Comparison of ENCODE assay signal across 17 cellular contexts in the genomic region with DNA sequence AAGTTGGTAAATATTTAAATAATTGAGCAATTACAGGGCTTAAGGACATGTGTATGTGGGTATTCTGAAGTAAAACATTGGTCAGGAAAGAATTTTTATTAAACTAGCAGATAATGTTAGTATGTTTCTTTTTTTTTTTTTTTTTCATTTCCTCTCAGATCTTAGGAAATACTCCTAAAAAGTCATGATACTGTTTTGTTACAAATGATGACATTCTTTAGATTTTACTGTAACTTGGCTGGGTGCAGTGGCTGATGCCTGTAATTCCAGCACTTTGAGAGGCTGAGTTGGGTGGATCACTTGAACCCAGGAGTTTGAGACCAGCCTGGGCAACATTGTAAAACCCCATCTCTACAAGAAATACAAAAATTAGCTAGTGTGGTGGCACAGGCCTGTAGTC. TPM values are rescaled to one million over a fixed set of nuclear protein-coding genes. Genes with fewer than 3 reads are reported as not detected.
A peak's percentile ranks its signal among the peaks of the same experiment; 100 is the strongest.
DNase-seq lines count a peak whose midpoint lies in the region; ATAC-seq and TF ChIP-seq lines count a peak whose summit lies in the region.
"Had no signal": no experiment of that assay in that cellular context is flagged by ENCODE, and none has a peak within 500 bp of the region (broad histone marks: within the 10 kb centered on the region; RNA-seq: fewer than 3 reads in every experiment).

No MANE protein-coding gene starts in this region.

- no peaks in the 10 kb centered on the region for H3K9me3 ChIP-seq in adipocyte (ENCODE audit: control insufficient read depth, low read length)

- no peaks in the 10 kb centered on the region for H3K27me3 Mint-ChIP-seq in glutamatergic neuron (ENCODE audit: unreplicated experiment)
- H3K27me3 Mint-ChIP-seq: IgD-negative memory B cell had no signal

- no peaks in the 10 kb centered on the region for H3K4me1 Mint-ChIP-seq in glutamatergic neuron (ENCODE audit: low read depth, unreplicated experiment)
- H3K4me1 Mint-ChIP-seq: CD14-positive monocyte had no signal

- H3K27ac Mint-ChIP-seq in glutamatergic neuron (ENCODE audit: unreplicated experiment): no peak overlapping the region
- H3K27ac Mint-ChIP-seq: CD8-positive, alpha-beta T cell had no signal

- no peak for TF ChIP-seq CTCF in AG10803 (conservative IDR thresholded peaks at IDR 0.05; ENCODE audit: low read length)
- TF ChIP-seq CTCF in fibroblast of the aortic adventitia (IDR thresholded peaks at IDR 0.05; ENCODE audit: insufficient read depth, low read length): no peak
- TF ChIP-seq CTCF in glutamatergic neuron (IDR thresholded peaks at IDR 0.05; ENCODE audit: partially characterized antibody, unreplicated experiment): no peak

- H3K9ac ChIP-seq in adipocyte (ENCODE audit: low read length): peak overlapping the region; percentile 12

- no peaks in the 10 kb centered on the region for H3K9me3 Mint-ChIP-seq in glutamatergic neuron (ENCODE audit: unreplicated experiment)
- H3K9me3 Mint-ChIP-seq: CD14-positive monocyte; CD8-positive, alpha-beta T cell; IgD-negative memory B cell had no signal

- peaks cover 78% of the 10 kb centered on the region for H3K36me3 ChIP-seq in adipocyte (ENCODE audit: control insufficient read depth, insufficient read depth, low read length, severe bottlenecking)

- H3K27me3 ChIP-seq in adipocyte (replicated peaks; ENCODE audit: control insufficient read depth, insufficient read depth, low read length): no peaks in the 10 kb centered on the region

- peaks cover 8% of the 10 kb centered on the region for H3K4me1 ChIP-seq in adipocyte (ENCODE audit: control insufficient read depth, insufficient read depth, low read length)

- no peak for ATAC-seq in HG03354 (IDR thresholded peaks at IDR 0.05; ENCODE audit: poor library complexity, severe bottlenecking, unreplicated experiment)
- ATAC-seq: CD8-positive, alpha-beta T cell; HCT116 had no signal

- peak; percentile 72 for DNase-seq in AG10803 (ENCODE audit: low read depth)
- peak; percentile 55 for DNase-seq in adipocyte (ENCODE audit: low read depth)
- DNase-seq in dedifferentiated amniotic fluid mesenchymal stem cell (ENCODE audit: extremely low spot score): peak; percentile 49
- DNase-seq in fibroblast of the aortic adventitia (ENCODE audit: low read depth): peak; percentile 52
- no peak for DNase-seq in HK-2 (ENCODE audit: unreplicated experiment)
- DNase-seq in glutamatergic neuron: no peak
- DNase-seq in stimulated activated CD4-positive, alpha-beta T cell treated with anti-CD3 and anti-CD28 coated beads, Interleukin-4, amount 100 ng/mL, for 24 hours: no peak
- DNase-seq: 8988T; CD8-positive, alpha-beta T cell; COR-L47; DMS153; DMS79 treated with DMSO at 0.1 percent for 48 hours; GDM1 had no signal

- H3K4me3 ChIP-seq in AG10803 (ENCODE audit: low read length): no peak overlapping the region
- H3K4me3 ChIP-seq in adipocyte (ENCODE audit: low read length): no peak overlapping the region
- H3K4me3 ChIP-seq in fibroblast of the aortic adventitia (ENCODE audit: low read depth, low read length): no peak overlapping the region

- H3K4me3 Mint-ChIP-seq in glutamatergic neuron (ENCODE audit: unreplicated experiment): no peak overlapping the region
- H3K4me3 Mint-ChIP-seq: CD14-positive monocyte; CD8-positive, alpha-beta T cell; IgD-negative memory B cell had no signal

- H3K36me3 Mint-ChIP-seq in glutamatergic neuron (ENCODE audit: unreplicated experiment): peaks cover 9% of the 10 kb centered on the region

RNA-seq across cellular contexts. Expression of a gene that starts 41.5 kb away (rescaled TPM):
- total RNA-seq in fibroblast of the aortic adventitia (ENCODE audit: low replicate concordance) (21.8 and 32.3 TPM in 2 replicates), glutamatergic neuron (ENCODE audit: unreplicated experiment) (17.8 TPM)

RNA-seq across cellular contexts. Expression of a gene that starts 42.3 kb away (rescaled TPM):
- 11.7 and 20.1 TPM in 2 replicates for total RNA-seq in fibroblast of the aortic adventitia (ENCODE audit: low replicate concordance)
- 92.7 TPM for total RNA-seq in glutamatergic neuron (ENCODE audit: unreplicated experiment)

Comparison
In these comparisons a context has a peak if more than half of its experiments do, and no peak if none do; other contexts are left out.
1. DNase-seq: peak in AG10803 (single experiment), adipocyte (single experiment), dedifferentiated amniotic fluid mesenchymal stem cell (single experiment) and fibroblast of the aortic adventitia (single experiment); none in HK-2 (single experiment), glutamatergic neuron (single experiment) and stimulated activated CD4-positive, alpha-beta T cell treated with anti-CD3 and anti-CD28 coated beads, Interleukin-4, amount 100 ng/mL, for 24 hours (single experiment).